In the genomic region with DNA sequence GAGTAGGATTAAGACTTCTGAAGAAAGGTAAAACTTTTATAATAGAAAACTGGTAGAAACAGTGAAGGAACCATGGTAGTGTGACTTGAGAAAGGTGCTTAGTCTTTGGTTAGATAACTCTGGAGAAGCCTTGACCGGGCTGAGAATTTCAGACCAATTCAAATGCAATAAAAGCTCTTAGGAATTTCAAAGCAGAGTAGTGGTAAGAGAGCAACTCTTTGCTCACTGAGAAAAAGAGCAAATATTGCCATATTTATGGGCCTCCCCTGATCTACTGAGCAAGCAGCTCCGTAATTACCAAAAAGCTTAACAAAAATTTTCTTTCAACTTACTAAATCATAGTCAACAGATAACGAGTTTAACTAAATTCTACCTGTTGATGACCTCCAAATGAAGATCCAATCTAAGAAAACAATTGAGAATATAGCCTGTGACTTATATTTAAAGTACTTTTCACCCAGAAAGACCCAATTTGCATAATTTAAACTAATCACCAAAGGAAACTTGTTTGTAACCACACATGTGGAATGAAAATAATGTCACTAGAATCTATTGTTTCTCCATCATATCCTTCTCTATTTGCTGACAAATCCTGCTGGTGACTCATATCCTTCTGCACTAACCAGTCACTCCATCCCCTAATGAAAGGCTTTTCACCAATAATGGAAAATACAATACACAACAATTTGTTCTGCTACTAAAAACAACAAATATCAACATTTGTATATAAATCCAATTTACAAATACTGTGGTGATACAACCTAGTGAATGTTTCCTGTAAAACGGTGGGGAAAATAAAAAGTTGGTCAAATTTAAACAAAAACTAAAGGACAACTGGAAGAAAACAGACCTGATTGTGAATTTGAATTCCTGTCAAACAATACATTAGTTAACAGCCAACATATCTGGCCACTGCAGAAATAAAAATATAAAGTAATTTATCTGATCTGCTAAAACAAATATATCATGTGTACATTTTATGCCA, we compare ENCODE assay signal across 8 cellular contexts. TPM values are rescaled to one million over a fixed set of nuclear protein-coding genes. Genes with fewer than 3 reads are reported as not detected.
DNase-seq lines count a peak whose midpoint lies in the region; ATAC-seq and TF ChIP-seq lines count a peak whose summit lies in the region.

No MANE protein-coding gene starts in this region.

- CTCF ChIA-PET in T-cell (lab: Charles Lee) = interaction anchor here in 1 of 2 donors (0.5 kb wide), 1 partner anchor 170 kb away, joined by 3 read pairs; no protein-coding TSS in a partner anchor

- H3K4me3 ChIP-seq in fibroblast of mammary gland (ENCODE audit: control insufficient read depth, low read depth, low read length) = no peak overlapping the region
- peak overlapping the region in 2 of 8 donors; percentile 2 to 89 for H3K4me3 ChIP-seq in spleen

- intact Hi-C loops in spleen (cut with DNase I; ENCODE audit: low total_unique reads) = no loop called here

- TF ChIP-seq CTCF in fibroblast of mammary gland (conservative IDR thresholded peaks at IDR 0.05; ENCODE audit: control insufficient read depth, insufficient read depth, low read depth, low read length) = no peak
- TF ChIP-seq CTCF in spleen (IDR thresholded peaks at IDR 0.05 in 8 of 11, conservative IDR thresholded peaks at IDR 0.05 in 3 of 11) = no peak

- H3K9me3 Mint-ChIP-seq in activated T-cell treated with anti-CD3 and anti-CD28 coated beads, Interleukin-2, amount 50 U/mL, for 24 hours = no peaks in the 10 kb centered on the region
- no peaks in the 10 kb centered on the region for H3K9me3 Mint-ChIP-seq in T-cell

- H3K36me3 Mint-ChIP-seq in activated T-cell treated with anti-CD3 and anti-CD28 coated beads, Interleukin-2, amount 50 U/mL, for 24 hours (ENCODE audit: low read depth) = peaks cover 79% of the 10 kb centered on the region
- H3K36me3 Mint-ChIP-seq in T-cell = peaks cover 3% of the 10 kb centered on the region

- no peaks in the 10 kb centered on the region for H3K9me3 ChIP-seq in spleen

- POLR2A ChIA-PET in T-cell (lab: Charles Lee) = no interaction called here

- TF ChIP-seq POLR2A in spleen (IDR thresholded peaks at IDR 0.05) = no peak

- ATAC-seq in T-cell (replicated peaks in 1 of 4) (no peak), GM21526 (IDR thresholded peaks at IDR 0.05; ENCODE audit: low FRiP score, unreplicated experiment) (no peak), GM21529 (IDR thresholded peaks at IDR 0.05; ENCODE audit: unreplicated experiment) (no peak)

- 40 to 48% (median 41%) methylated on average over 4 of the region's 4 CpGs for WGBS in spleen, 5 donors

- no peak for DNase-seq in activated T-cell treated with anti-CD3 and anti-CD28 coated beads, Interleukin-2, amount 50 U/mL, for 24 hours
- no peak for DNase-seq in activated T-cell treated with anti-CD3 and anti-CD28 coated beads, Interleukin-2, amount 50 U/mL, for 1 hour
- no peak for DNase-seq in T-cell
- peak; percentile 72 for DNase-seq in fibroblast of mammary gland (ENCODE audit: low read depth)
- no peak for DNase-seq in spleen
- no peak for DNase-seq in NCI-H1092 (lab: John Stamatoyannopoulos, UW)

- no peaks in the 10 kb centered on the region for H3K27me3 Mint-ChIP-seq in activated T-cell treated with anti-CD3 and anti-CD28 coated beads, Interleukin-2, amount 50 U/mL, for 24 hours
- no peaks in the 10 kb centered on the region for H3K27me3 Mint-ChIP-seq in T-cell

- H3K36me3 ChIP-seq in spleen = no peaks in the 10 kb centered on the region

- peak overlapping the region; percentile 98 for H3K27ac Mint-ChIP-seq in activated T-cell treated with anti-CD3 and anti-CD28 coated beads, Interleukin-2, amount 50 U/mL, for 24 hours
- H3K27ac Mint-ChIP-seq in T-cell = peak overlapping the region; percentile 85 to 89

- H3K27ac ChIP-seq in spleen = peak overlapping the region; percentile 53 to 99 (median 94)

- H3K4me3 Mint-ChIP-seq in activated T-cell treated with anti-CD3 and anti-CD28 coated beads, Interleukin-2, amount 50 U/mL, for 24 hours = peak overlapping the region; percentile 97
- peak overlapping the region; percentile 67 to 90 (median 89) for H3K4me3 Mint-ChIP-seq in T-cell

- no peaks in the 10 kb centered on the region for H3K27me3 ChIP-seq in spleen (replicated peaks in 1 of 7)

- H3K4me1 Mint-ChIP-seq in activated T-cell treated with anti-CD3 and anti-CD28 coated beads, Interleukin-2, amount 50 U/mL, for 24 hours (ENCODE audit: low read depth) = peaks cover 89% of the 10 kb centered on the region
- H3K4me1 Mint-ChIP-seq in T-cell = peaks cover 91 to 97% (median 93%) of the 10 kb centered on the region in 3 donors

- H3K4me1 ChIP-seq in spleen = peaks cover 93 to 100% (median 100%) of the 10 kb centered on the region in 6 donors

RNA-seq across cellular contexts. Expression of gene PTP4A2, which starts 6.6 kb away (rescaled TPM):
- total RNA-seq in T-cell (100 to 1,000 TPM; 187 to 341 (median 224) TPM), spleen (100 to 1,000 TPM; 201 to 300 (median 254) TPM)
- polyA plus RNA-seq in spleen = 100 to 1,000 TPM in 1 of 3 donors, 10 to 100 TPM in 2; 72.9 to 111 (median 94.2) TPM
